In genomic region chr11:68039526-68040086, GRCh38 we compare ENCODE assay signal across 8 cellular contexts. TPM values are rescaled to one million over a fixed set of nuclear protein-coding genes. Genes with fewer than 3 reads are reported as not detected.
DNase-seq lines count a peak whose midpoint lies in the region; ATAC-seq and TF ChIP-seq lines count a peak whose summit lies in the region.

No MANE protein-coding gene starts in this region.

- no peak for TF ChIP-seq POLR2A in heart left ventricle (IDR thresholded peaks at IDR 0.05)
- TF ChIP-seq POLR2A in right lobe of liver (IDR thresholded peaks at IDR 0.05), result no peak

- H3K4me1 Mint-ChIP-seq in activated naive CD8-positive, alpha-beta T cell treated with anti-CD3 and anti-CD28 coated beads, Interleukin-2, amount 50 U/mL, for 24 hours, result peaks cover 22% of the 10 kb centered on the region

- H3K4me1 ChIP-seq in heart left ventricle, result peaks cover 11 to 52% (median 41%) of the 10 kb centered on the region in 12 donors
- peaks cover 0 to 36% (median 14%) of the 10 kb centered on the region in 4 donors for H3K4me1 ChIP-seq in right lobe of liver

- H3K27ac ChIP-seq in heart left ventricle (peak overlapping the region; percentile 74 to 96 (median 90)), right lobe of liver (peak overlapping the region; percentile 81 to 97 (median 94))

- intact Hi-C loops in heart left ventricle (cut with DNase I) (loop anchor here in 5 of 10 donors (2.0 to 10.0 kb wide), 9 partner anchors 37 to 175 kb away; partner anchors contain the start of genes CHKA (in 4 of the 5), KMT5B (in 2 of the 5) and UNC93B1 (in 1 of the 5)), cardiac septum (cut with DNase I) (no loop called here), right lobe of liver (cut with DNase I) (no loop called here)

- WGBS in heart left ventricle, 4 donors, result 35 to 59% (median 48%) methylated on average over 9 to 10 of the region's 10 CpGs
- 6% methylated on average over 3 of the region's 10 CpGs for WGBS in right lobe of liver (ENCODE audit: insufficient coverage, low coverage, low lambda C conversion rate, missing lambda C conversion rate)

- H3K4me3 ChIP-seq in heart left ventricle (peak overlapping the region; percentile 52 to 95 (median 81)), right lobe of liver (peak overlapping the region; percentile 73 to 91 (median 75))

- no peaks in the 10 kb centered on the region for H3K9me3 ChIP-seq in heart left ventricle
- H3K9me3 ChIP-seq in right lobe of liver, result no peaks in the 10 kb centered on the region

- H3K36me3 Mint-ChIP-seq in activated naive CD8-positive, alpha-beta T cell treated with anti-CD3 and anti-CD28 coated beads, Interleukin-2, amount 50 U/mL, for 24 hours (ENCODE audit: low read depth), result peaks cover 3% of the 10 kb centered on the region

- no peak for ATAC-seq in heart left ventricle
- ATAC-seq in activated naive CD8-positive, alpha-beta T cell treated with anti-CD3 and anti-CD28 coated beads, Interleukin-2, amount 50 U/mL, for 24 hours, result no peak
- ATAC-seq in right lobe of liver, result peak; percentile 2 to 16 (median 8)
- no peak for ATAC-seq in HG02870 (IDR thresholded peaks at IDR 0.05; ENCODE audit: unreplicated experiment)

- H3K27me3 ChIP-seq in heart left ventricle (no peaks in the 10 kb centered on the region), right lobe of liver (no peaks in the 10 kb centered on the region)

- no peaks in the 10 kb centered on the region for H3K27me3 Mint-ChIP-seq in activated naive CD8-positive, alpha-beta T cell treated with anti-CD3 and anti-CD28 coated beads, Interleukin-2, amount 50 U/mL, for 24 hours

- peak overlapping the region; percentile 85 for H3K27ac Mint-ChIP-seq in activated naive CD8-positive, alpha-beta T cell treated with anti-CD3 and anti-CD28 coated beads, Interleukin-2, amount 50 U/mL, for 24 hours

- TF ChIP-seq CTCF in heart left ventricle (IDR thresholded peaks at IDR 0.05), result no peak
- no peak for TF ChIP-seq CTCF in right lobe of liver (IDR thresholded peaks at IDR 0.05)

- H3K36me3 ChIP-seq in heart left ventricle, result peaks cover 0 to 44% (median 10%) of the 10 kb centered on the region in 9 donors
- H3K36me3 ChIP-seq in right lobe of liver, result no peaks in the 10 kb centered on the region

- DNase-seq in heart left ventricle (peak in 2 of 5 donors; percentile 30 to 32), cardiac septum (ENCODE audit: low spot score) (no peak), right lobe of liver (peak; percentile 55 to 74 (median 62)), ureter (ENCODE audit: low spot score) (peak; percentile 57), NCI-H2107 treated with DMSO at 0.1 percent for 48 hours (lab: John Stamatoyannopoulos, UW; ENCODE audit: unreplicated experiment) (no peak), DMS79 treated with DMSO at 0.1 percent for 48 hours (lab: John Stamatoyannopoulos, UW) (no peak)
- DNase-seq in activated naive CD8-positive, alpha-beta T cell treated with anti-CD3 and anti-CD28 coated beads, Interleukin-2, amount 50 U/mL, for 24 hours, result peak; percentile 17

- peak overlapping the region; percentile 82 for H3K4me3 Mint-ChIP-seq in activated naive CD8-positive, alpha-beta T cell treated with anti-CD3 and anti-CD28 coated beads, Interleukin-2, amount 50 U/mL, for 24 hours

- H3K9me3 Mint-ChIP-seq in activated naive CD8-positive, alpha-beta T cell treated with anti-CD3 and anti-CD28 coated beads, Interleukin-2, amount 50 U/mL, for 24 hours, result no peaks in the 10 kb centered on the region

RNA-seq across cellular contexts. Expression of gene TCIRG1, which starts 0.8 kb away (rescaled TPM):
- total RNA-seq in heart left ventricle (10 to 100 TPM; 10.2 to 88.7 (median 20.3) TPM), cardiac septum (26.5 TPM), right lobe of liver (10 to 100 TPM; 39.4 to 97.1 (median 69.3) TPM), ureter (134 TPM)
- 10 to 100 TPM; 25.5 to 36.9 TPM for polyA plus RNA-seq in heart left ventricle

RNA-seq across cellular contexts. Expression of gene NDUFS8, which starts 9.1 kb away (rescaled TPM):
- total RNA-seq in heart left ventricle, result 100 to 1,000 TPM; 262 to 948 (median 365) TPM
- polyA plus RNA-seq in heart left ventricle, result 100 to 1,000 TPM; 310 to 870 TPM
- total RNA-seq in cardiac septum, result 315 TPM
- 100 to 1,000 TPM in 3 of 6 experiments, 10 to 100 TPM in 3; 61.9 to 159 (median 88.4) TPM for total RNA-seq in right lobe of liver
- 172 TPM for total RNA-seq in ureter

RNA-seq across cellular contexts. Expression of gene ALDH3B1, which starts 29.5 kb away (rescaled TPM):
- 10 to 100 TPM in 2 of 9 donors, 1 to 10 TPM in 7; 2.3 to 25.4 (median 6.1) TPM for total RNA-seq in heart left ventricle
- 1 to 10 TPM; 2.7 to 3.3 TPM for polyA plus RNA-seq in heart left ventricle
- 5.1 TPM for total RNA-seq in cardiac septum
- total RNA-seq in right lobe of liver, result 1 to 10 TPM; 2.3 to 7.4 (median 4.4) TPM
- 25.4 TPM for total RNA-seq in ureter

RNA-seq across cellular contexts. Expression of gene UNC93B1, which starts 35.7 kb away (rescaled TPM):
- 10 to 100 TPM in 3 of 9 donors, 1 to 10 TPM in 6; 5.2 to 34.2 (median 7.9) TPM for total RNA-seq in heart left ventricle
- 1 to 10 TPM; 5.0 to 6.5 TPM for polyA plus RNA-seq in heart left ventricle
- 5.3 TPM for total RNA-seq in cardiac septum
- 10 to 100 TPM; 13.3 to 21.4 (median 17.9) TPM for total RNA-seq in right lobe of liver
- 98.3 TPM for total RNA-seq in ureter

Comparison
In these comparisons a context has a peak if more than half of its experiments do, and no peak if none do; other contexts are left out.
1. ATAC-seq: peak in right lobe of liver (4 of 4); none in heart left ventricle (0 of 4), activated naive CD8-positive, alpha-beta T cell treated with anti-CD3 and anti-CD28 coated beads, Interleukin-2, amount 50 U/mL, for 24 hours (single experiment) and HG02870 (single experiment).
2. DNase-seq: peak in activated naive CD8-positive, alpha-beta T cell treated with anti-CD3 and anti-CD28 coated beads, Interleukin-2, amount 50 U/mL, for 24 hours (single experiment), right lobe of liver (3 of 3) and ureter (single experiment); none in cardiac septum (single experiment), NCI-H2107 treated with DMSO at 0.1 percent for 48 hours (single experiment) and DMS79 treated with DMSO at 0.1 percent for 48 hours (single experiment).